2 cellular contexts compared by ENCODE assay signal in the genomic region with DNA sequence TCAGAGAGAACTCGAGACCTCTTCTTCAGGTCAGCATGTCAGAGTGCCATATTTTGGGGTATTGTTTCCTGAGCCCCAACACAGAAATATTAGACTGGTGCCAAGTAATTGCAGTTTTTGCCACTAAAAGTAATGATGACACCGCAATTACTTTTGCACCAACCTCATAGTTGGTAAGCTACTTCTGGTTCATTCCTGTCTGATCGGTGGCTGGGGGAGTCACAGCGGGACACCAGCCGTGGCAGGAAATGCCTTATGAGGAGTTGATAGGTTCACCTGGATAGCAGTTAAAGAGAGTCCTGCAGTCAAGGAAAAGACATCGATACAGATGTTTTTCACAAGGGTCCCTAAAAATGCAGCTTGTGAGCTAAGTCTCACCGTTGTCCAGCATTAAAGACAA.
TF ChIP-seq lines count a peak whose summit lies in the region.

No MANE protein-coding gene starts in this region.

TF ChIP-seq in GM23338, 12 proteins besides CTCF, POLR2A, EP300 and RAD21 (continues in another document):
- TF ChIP-seq EZH2 (IDR thresholded peaks at IDR 0.05; ENCODE audit: low read depth, unreplicated experiment): no peak
- no peak for TF ChIP-seq EZH2phosphoT487 (IDR thresholded peaks at IDR 0.05; ENCODE audit: unreplicated experiment)
- TF ChIP-seq POLR2AphosphoS5 (IDR thresholded peaks at IDR 0.05; ENCODE audit: low read depth): no peak
- TF ChIP-seq ZNF462 (CRISPR knock-in tag; IDR thresholded peaks at IDR 0.05): no peak
- TF ChIP-seq REST (IDR thresholded peaks at IDR 0.05; ENCODE audit: unreplicated experiment): no peak
- TF ChIP-seq JUNB (IDR thresholded peaks at IDR 0.05; ENCODE audit: unreplicated experiment): no peak
- TF ChIP-seq ZNF114 (CRISPR knock-in tag; IDR thresholded peaks at IDR 0.05): no peak
- no peak for TF ChIP-seq STAT1 (IDR thresholded peaks at IDR 0.05; ENCODE audit: unreplicated experiment)
- no peak for TF ChIP-seq ZNF331 (CRISPR knock-in tag; IDR thresholded peaks at IDR 0.05; ENCODE audit: low read depth)
- TF ChIP-seq NANOG (IDR thresholded peaks at IDR 0.05; ENCODE audit: borderline replicate concordance): no peak

TF ChIP-seq in H1, 55 proteins besides CTCF, POLR2A, EP300 and RAD21:
- peak; percentile 62 for TF ChIP-seq SRF (IDR thresholded peaks at IDR 0.05; ENCODE audit: low read depth, low read length)
- TF ChIP-seq SIX5 (IDR thresholded peaks at IDR 0.05; ENCODE audit: low read depth, low read length): no peak
